11 cellular contexts compared by ENCODE assay signal in genomic region chr3:52086939-52087675, GRCh38. TPM values are rescaled to one million over a fixed set of nuclear protein-coding genes. Genes with fewer than 3 reads are reported as not detected.
A peak's percentile ranks its signal among the peaks of the same experiment; 100 is the strongest.
DNase-seq lines count a peak whose midpoint lies in the region; ATAC-seq and TF ChIP-seq lines count a peak whose summit lies in the region.
"Had no signal": no experiment of that assay in that cellular context is flagged by ENCODE, and none has a peak within 500 bp of the region (broad histone marks: within the 10 kb centered on the region; RNA-seq: fewer than 3 reads in every experiment).

No MANE protein-coding gene starts in this region.

- H3K9me3 ChIP-seq in WERI-Rb-1 (ENCODE audit: severe bottlenecking) = no peaks in the 10 kb centered on the region
- H3K9me3 ChIP-seq: right lobe of liver had no signal

- no peak overlapping the region for H3K4ac ChIP-seq in mesendoderm (ENCODE audit: low read depth, low read length)

- no peaks in the 10 kb centered on the region for H3K79me2 ChIP-seq in mesendoderm (ENCODE audit: control insufficient read depth, insufficient read depth, low read length)

- no peak overlapping the region for H3K9ac ChIP-seq in mesendoderm (ENCODE audit: low read length)

- H3K27ac ChIP-seq in WERI-Rb-1 (peak overlapping the region; percentile 72), mesendoderm (ENCODE audit: low read depth, low read length) (no peak overlapping the region)
- H3K27ac ChIP-seq: right lobe of liver had no signal

- in situ Hi-C loops in GM13976 (cut with MboI; ENCODE audit: low sequenced_read_pairs, unreplicated experiment) = no loop called here

- no peak overlapping the region for H4K5ac ChIP-seq in mesendoderm (ENCODE audit: low read length)

- peak; percentile 40 for DNase-seq in A172 (ENCODE audit: low spot score)
- DNase-seq in GM13976 (ENCODE audit: low spot score) = peak; percentile 58
- DNase-seq in WERI-Rb-1 = peak; percentile 47
- DNase-seq in iris pigment epithelial cell (ENCODE audit: low read depth) = peak; percentile 25
- no peak for DNase-seq in mesendoderm
- DNase-seq in HK-2 (ENCODE audit: unreplicated experiment) = no peak
- no peak for DNase-seq in germinal center (ENCODE audit: low spot score)
- DNase-seq: NCI-H2107, T1000 had no signal

- no CpG with 5 or more reads among the region's 9 CpGs for WGBS in mesendoderm (ENCODE audit: extremely low coverage, insufficient coverage, low lambda C conversion rate)

- H3K4me1 ChIP-seq in mesendoderm (ENCODE audit: control insufficient read depth, low read depth, low read length) = no peaks in the 10 kb centered on the region

- H2BK120ac ChIP-seq in mesendoderm (ENCODE audit: low read depth, low read length) = no peak overlapping the region

- H3K18ac ChIP-seq in mesendoderm (ENCODE audit: low read length) = no peak overlapping the region

- H3K56ac ChIP-seq in mesendoderm (ENCODE audit: low read length) = no peak overlapping the region

- H2BK5ac ChIP-seq in mesendoderm (ENCODE audit: low read length) = no peak overlapping the region

- ATAC-seq in HG02885 (IDR thresholded peaks at IDR 0.05; ENCODE audit: poor library complexity, unreplicated experiment) = no peak

- no peaks in the 10 kb centered on the region for H3K79me1 ChIP-seq in mesendoderm (ENCODE audit: low read length)

- H3K23ac ChIP-seq in mesendoderm (ENCODE audit: low read length) = no peak overlapping the region

- TF ChIP-seq CTCF in GM13976 (IDR thresholded peaks at IDR 0.05; ENCODE audit: borderline replicate concordance, control extremely low read depth, extremely low read depth, insufficient read depth, missing control alignments) (no peak), WERI-Rb-1 (IDR thresholded peaks at IDR 0.05; ENCODE audit: low read depth, low read length) (no peak)

- H3K36me3 ChIP-seq in WERI-Rb-1 (no peaks in the 10 kb centered on the region), mesendoderm (ENCODE audit: control insufficient read depth, insufficient read depth, low read length) (no peaks in the 10 kb centered on the region)
- H3K36me3 ChIP-seq: right lobe of liver had no signal

- no peak overlapping the region for H3K4me3 ChIP-seq in WERI-Rb-1 (ENCODE audit: low read depth, low read length)
- no peak overlapping the region for H3K4me3 ChIP-seq in mesendoderm (ENCODE audit: low read length)
- H3K4me3 ChIP-seq: right lobe of liver had no signal

- H2BK15ac ChIP-seq in mesendoderm (replicated peaks; ENCODE audit: low read depth) = no peak overlapping the region

- no peak overlapping the region for H2AK5ac ChIP-seq in mesendoderm (ENCODE audit: low read length)

- no peak overlapping the region for H3K4me2 ChIP-seq in mesendoderm (ENCODE audit: low read length)

- no peak overlapping the region for H4K8ac ChIP-seq in mesendoderm (ENCODE audit: low read depth, low read length)

- H3K27me3 ChIP-seq in WERI-Rb-1 (ENCODE audit: insufficient read depth, low read depth, severe bottlenecking) (no peaks in the 10 kb centered on the region), mesendoderm (ENCODE audit: insufficient read depth, low read length, poor library complexity) (no peaks in the 10 kb centered on the region)
- H3K27me3 ChIP-seq: right lobe of liver had no signal

RNA-seq across cellular contexts. Expression of gene DUSP7, which starts 30.7 kb away (rescaled TPM):
- total RNA-seq in A172 (2014; rRNA removed; shearing (Covaris generic)) = 14.1 and 16.3 TPM in 2 replicates
- polyA plus RNA-seq in mesendoderm (2013, experiment 1 of 2) = 13.1 TPM
- polyA plus RNA-seq in mesendoderm (2013, experiment 2 of 2) = 13.9 TPM

Comparison
In these comparisons a context has a peak if more than half of its experiments do, and no peak if none do; other contexts are left out.
1. DNase-seq: peak in A172 (single experiment), GM13976 (single experiment), WERI-Rb-1 (single experiment) and iris pigment epithelial cell (single experiment); none in mesendoderm (single experiment), HK-2 (single experiment) and germinal center (single experiment).